16 cellular contexts compared by ENCODE assay signal in genomic region chr10:3756360-3756740, GRCh38. TPM values are rescaled to one million over a fixed set of nuclear protein-coding genes. Genes with fewer than 3 reads are reported as not detected.
A peak's percentile ranks its signal among the peaks of the same experiment; 100 is the strongest.
DNase-seq lines count a peak whose midpoint lies in the region; ATAC-seq and TF ChIP-seq lines count a peak whose summit lies in the region.
"Had no signal": no experiment of that assay in that cellular context is flagged by ENCODE, and none has a peak within 500 bp of the region (broad histone marks: within the 10 kb centered on the region; RNA-seq: fewer than 3 reads in every experiment).

No MANE protein-coding gene starts in this region.

- DNase-seq in left ventricle myocardium inferior = no peak
- no peak for DNase-seq in right cardiac atrium
- DNase-seq in RWPE2 (ENCODE audit: low spot score) = no peak
- no peak for DNase-seq in effector memory CD8-positive, alpha-beta T cell
- DNase-seq in osteoblast (ENCODE audit: insufficient read length, low spot score, missing footprints) = no peak
- DNase-seq in neural progenitor cell (ENCODE audit: low spot score) = no peak
- DNase-seq in NCI-H2107 (lab: John Stamatoyannopoulos, UW) = no peak
- DNase-seq: activated CD4-positive, alpha-beta T cell treated with anti-CD3 and anti-CD28 coated beads, Interleukin-2, amount 50 U/mL, for 48 hours; activated gamma-delta T cell treated with Interleukin-2 at 50 U/mL for 16 hours; esophagus squamous epithelium; glutamatergic neuron; mesendoderm; NCI-H187 treated with DMSO at 0.1 percent for 48 hours had no signal

- H3K27ac ChIP-seq in left ventricle myocardium inferior (replicated peaks) = peak overlapping the region; percentile 66
- no peak overlapping the region for H3K27ac ChIP-seq in right cardiac atrium (ENCODE audit: low read length)
- H3K27ac ChIP-seq in RWPE2 (ENCODE audit: poor library complexity, severe bottlenecking) = peak overlapping the region; percentile 92
- H3K27ac ChIP-seq in osteoblast (ENCODE audit: low read depth, low read length) = no peak overlapping the region
- no peak overlapping the region for H3K27ac ChIP-seq in neural progenitor cell
- H3K27ac ChIP-seq: suprapubic skin had no signal

- H3K27ac Mint-ChIP-seq in effector memory CD8-positive, alpha-beta T cell = peak overlapping the region; percentile 99 to 100
- H3K27ac Mint-ChIP-seq in neural progenitor cell = no peak overlapping the region

- no peaks in the 10 kb centered on the region for H3K27me3 Mint-ChIP-seq in effector memory CD8-positive, alpha-beta T cell
- H3K27me3 Mint-ChIP-seq in neural progenitor cell (ENCODE audit: insufficient read depth, low read depth) = peaks cover 2% of the 10 kb centered on the region

- H3K36me3 ChIP-seq in left ventricle myocardium inferior (no peaks in the 10 kb centered on the region), RWPE2 (ENCODE audit: low read depth) (no peaks in the 10 kb centered on the region), osteoblast (ENCODE audit: insufficient read depth, low read length) (no peaks in the 10 kb centered on the region), neural progenitor cell (no peaks in the 10 kb centered on the region)
- H3K36me3 ChIP-seq: BE2C, esophagus squamous epithelium, suprapubic skin had no signal

- H3K27me3 ChIP-seq in left ventricle myocardium inferior (ENCODE audit: low read depth) = no peaks in the 10 kb centered on the region
- no peaks in the 10 kb centered on the region for H3K27me3 ChIP-seq in right cardiac atrium (ENCODE audit: control insufficient read depth, insufficient read depth)
- H3K27me3 ChIP-seq in RWPE2 (ENCODE audit: insufficient read depth, poor library complexity, severe bottlenecking) = no peaks in the 10 kb centered on the region
- H3K27me3 ChIP-seq in osteoblast (ENCODE audit: insufficient read depth, low read length) = no peaks in the 10 kb centered on the region
- H3K27me3 ChIP-seq in neural progenitor cell = peaks cover 24% of the 10 kb centered on the region
- H3K27me3 ChIP-seq: esophagus squamous epithelium, suprapubic skin had no signal

- H2AFZ ChIP-seq in osteoblast (ENCODE audit: low read length) = no peak overlapping the region
- no peak overlapping the region for H2AFZ ChIP-seq in neural progenitor cell (replicated peaks)

- intact Hi-C loops in left ventricle myocardium inferior (cut with micrococcal nuclease) (no loop called here), right cardiac atrium (cut with DNase I) (no loop called here)

- peaks cover 2% of the 10 kb centered on the region for H3F3A ChIP-seq in neural progenitor cell (ENCODE audit: low read depth)

- no peaks in the 10 kb centered on the region for H3K79me2 ChIP-seq in osteoblast (ENCODE audit: insufficient read depth, low read length)
- H3K79me2 ChIP-seq in neural progenitor cell (ENCODE audit: low read depth) = no peaks in the 10 kb centered on the region

- peaks cover 39% of the 10 kb centered on the region for H3K4me1 ChIP-seq in left ventricle myocardium inferior
- peaks cover 6% of the 10 kb centered on the region for H3K4me1 ChIP-seq in right cardiac atrium (ENCODE audit: control insufficient read depth, insufficient read depth, low read length)
- H3K4me1 ChIP-seq in RWPE2 (ENCODE audit: insufficient read depth, poor library complexity, severe bottlenecking) = peaks cover 47% of the 10 kb centered on the region
- peaks cover 15% of the 10 kb centered on the region for H3K4me1 ChIP-seq in osteoblast (ENCODE audit: insufficient read depth, low read length)
- peaks cover 4% of the 10 kb centered on the region for H3K4me1 ChIP-seq in neural progenitor cell

- H3K4me3 ChIP-seq in left ventricle myocardium inferior = no peak overlapping the region
- no peak overlapping the region for H3K4me3 ChIP-seq in right cardiac atrium (ENCODE audit: low read length)
- H3K4me3 ChIP-seq in RWPE2 (ENCODE audit: severe bottlenecking) = no peak overlapping the region
- no peak overlapping the region for H3K4me3 ChIP-seq in osteoblast (ENCODE audit: insufficient read depth, low read length)
- no peak overlapping the region for H3K4me3 ChIP-seq in neural progenitor cell
- H3K4me3 ChIP-seq: esophagus squamous epithelium, suprapubic skin had no signal

- ATAC-seq in right cardiac atrium (no peak), RWPE2 (ENCODE audit: low read depth) (no peak)
- no peak for ATAC-seq in effector memory CD8-positive, alpha-beta T cell (replicated peaks)

- no peak overlapping the region for H3K9ac ChIP-seq in neural progenitor cell

- H3K4me2 ChIP-seq in osteoblast (ENCODE audit: insufficient read depth, low read length) (no peak overlapping the region), neural progenitor cell (no peak overlapping the region)

- H4K20me1 ChIP-seq in osteoblast (ENCODE audit: insufficient read depth, low read length) (no peaks in the 10 kb centered on the region), neural progenitor cell (ENCODE audit: low read depth) (no peaks in the 10 kb centered on the region)

- peaks cover 35 to 45% of the 10 kb centered on the region in 2 donors for H3K4me1 Mint-ChIP-seq in effector memory CD8-positive, alpha-beta T cell (ENCODE audit: low read depth in 2 of 2)
- H3K4me1 Mint-ChIP-seq in neural progenitor cell = peaks cover 7% of the 10 kb centered on the region

- no peaks in the 10 kb centered on the region for H3K9me3 ChIP-seq in left ventricle myocardium inferior (replicated peaks)
- H3K9me3 ChIP-seq in right cardiac atrium (ENCODE audit: control insufficient read depth, low read length) = no peaks in the 10 kb centered on the region
- H3K9me3 ChIP-seq in RWPE2 (ENCODE audit: severe bottlenecking) = no peaks in the 10 kb centered on the region
- H3K9me3 ChIP-seq in osteoblast (ENCODE audit: low read depth, low read length) = no peaks in the 10 kb centered on the region
- H3K9me3 ChIP-seq in neural progenitor cell (ENCODE audit: low read depth) = no peaks in the 10 kb centered on the region
- H3K9me3 ChIP-seq: BE2C, esophagus squamous epithelium, suprapubic skin had no signal

- WGBS in right cardiac atrium = 72% methylated on average over 5 of the region's 5 CpGs

- H3K9me3 Mint-ChIP-seq in effector memory CD8-positive, alpha-beta T cell = no peaks in the 10 kb centered on the region
- H3K9me3 Mint-ChIP-seq in neural progenitor cell = no peaks in the 10 kb centered on the region

- TF ChIP-seq CTCF in left ventricle myocardium inferior (IDR thresholded peaks at IDR 0.05; ENCODE audit: borderline replicate concordance) (no peak), RWPE2 (IDR thresholded peaks at IDR 0.05; ENCODE audit: poor library complexity, severe bottlenecking) (no peak), osteoblast (IDR thresholded peaks at IDR 0.05; ENCODE audit: extremely low read depth, low read depth, low read length) (no peak), neural progenitor cell (IDR thresholded peaks at IDR 0.05) (no peak)

- H3K4me3 Mint-ChIP-seq in effector memory CD8-positive, alpha-beta T cell = no peak overlapping the region
- H3K4me3 Mint-ChIP-seq in neural progenitor cell = no peak overlapping the region
- H3K4me3 Mint-ChIP-seq: brain had no signal

- H3K36me3 Mint-ChIP-seq in effector memory CD8-positive, alpha-beta T cell (ENCODE audit: insufficient read depth) = peaks cover 5% of the 10 kb centered on the region
- no peaks in the 10 kb centered on the region for H3K36me3 Mint-ChIP-seq in neural progenitor cell
- H3K36me3 Mint-ChIP-seq: brain had no signal

RNA-seq across cellular contexts. Expression of gene KLF6, which starts 28.7 kb away (rescaled TPM):
- total RNA-seq in left ventricle myocardium inferior = 43.8 TPM
- total RNA-seq in right cardiac atrium = 10 to 100 TPM; 35.7 to 46.1 (median 39.9) TPM
- polyA plus RNA-seq in right cardiac atrium = 27.2 TPM
- 50.1 and 52.1 TPM in 2 replicates for total RNA-seq in osteoblast
- 8.7 and 11.9 TPM in 2 replicates for total RNA-seq in neural progenitor cell (ENCODE audit: low replicate concordance)

Comparison
In these comparisons a context has a peak if more than half of its experiments do, and no peak if none do; other contexts are left out.
1. H3K27ac ChIP-seq: peak in left ventricle myocardium inferior (single experiment) and RWPE2 (single experiment); none in right cardiac atrium (single experiment), osteoblast (single experiment) and neural progenitor cell (single experiment).